ENCODE assay signal across 17 cellular contexts in the genomic region with DNA sequence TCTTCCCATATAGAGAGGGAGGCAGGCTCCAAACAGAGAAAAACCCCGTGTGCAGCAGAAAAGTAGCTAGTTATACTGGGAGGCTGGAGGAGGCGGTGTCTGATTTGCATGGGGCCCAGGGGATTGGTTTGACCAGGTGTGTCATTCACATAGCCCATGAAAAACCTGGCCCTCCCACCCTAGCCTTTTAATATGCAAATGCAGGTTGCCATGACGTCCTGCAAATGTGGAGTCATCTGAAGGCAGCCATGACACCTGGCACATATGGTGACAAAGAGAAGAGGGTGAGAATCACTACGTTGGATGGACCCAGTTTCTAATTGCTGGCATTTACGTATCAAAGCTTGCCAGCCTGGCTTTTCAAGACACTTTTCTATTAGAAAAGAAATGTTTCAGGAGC. TPM values are rescaled to one million over a fixed set of nuclear protein-coding genes. Genes with fewer than 3 reads are reported as not detected.
"Had no signal": no experiment of that assay in that cellular context is flagged by ENCODE, and none has a peak within 500 bp of the region (broad histone marks: within the 10 kb centered on the region; RNA-seq: fewer than 3 reads in every experiment).

No MANE protein-coding gene starts in this region.

- H3K36me3 ChIP-seq: lower lobe of right lung, right lobe of liver, transverse colon had no signal

- H3K27ac ChIP-seq: foreskin keratinocyte, lower lobe of right lung, right lobe of liver, skin epidermis, transverse colon had no signal

- H3K4me3 ChIP-seq: lower lobe of right lung, right lobe of liver, skin epidermis, transverse colon had no signal

- ATAC-seq: activated CD8-positive, alpha-beta memory T cell treated with anti-CD3 and anti-CD28 coated beads, Interleukin-2, amount 10 ng/mL, durations not matched to agents 7 days and 5 days; activated CD8-positive, alpha-beta T cell treated with anti-CD3 and anti-CD28 coated beads for 36 hours; foreskin keratinocyte; lower lobe of right lung; stimulated activated effector memory CD8-positive, alpha-beta T cell treated with anti-CD3 and anti-CD28 coated beads, Interleukin-12 subunit alpha, Interleukin-12 subunit beta, amount 100 ng/mL, for 72 hours had no signal

- DNase-seq: activated CD4-positive, alpha-beta T cell treated with anti-CD3 and anti-CD28 coated beads, Interleukin-2, amount 10 ng/mL, durations not matched to agents 7 days and 5 days; activated CD8-positive, alpha-beta memory T cell treated with anti-CD3 and anti-CD28 coated beads, Interleukin-2, amount 10 ng/mL, durations not matched to agents 7 days and 5 days; activated CD8-positive, alpha-beta T cell treated with anti-CD3 and anti-CD28 coated beads for 36 hours; activated gamma-delta T cell treated with Interleukin-2 at 50 U/mL for 16 hours; aorta; effector CD4-positive, alpha-beta T cell; foreskin keratinocyte; kidney; lower lobe of right lung; naive B cell; nucleus accumbens; right lobe of liver; stimulated activated CD4-positive, alpha-beta T cell treated with anti-CD3 and anti-CD28 coated beads, Interleukin-1b, Interleukin-23, amount 100 ng/mL, for 48 hours; transverse colon had no signal

- H3K9me3 ChIP-seq: lower lobe of right lung, right lobe of liver, transverse colon had no signal

- H3K27me3 ChIP-seq: right lobe of liver, transverse colon had no signal

- H3K4me1 ChIP-seq: foreskin keratinocyte, lower lobe of right lung, right lobe of liver had no signal

RNA-seq across cellular contexts. Expression of gene FAM181B, which starts 57.8 kb away (rescaled TPM):
- total RNA-seq: activated CD4-positive, alpha-beta T cell treated with anti-CD3 and anti-CD28 coated beads, Interleukin-2, amount 10 ng/mL, durations not matched to agents 7 days and 5 days; activated CD8-positive, alpha-beta memory T cell treated with anti-CD3 and anti-CD28 coated beads, Interleukin-2, amount 10 ng/mL, durations not matched to agents 7 days and 5 days; activated CD8-positive, alpha-beta T cell treated with anti-CD3 and anti-CD28 coated beads for 36 hours; activated T-helper 1 cell treated with anti-CD3 and anti-CD28 coated beads, Interleukin-12 subunit alpha, Interleukin-12 subunit beta, Interleukin-2, Interleukin-4 antibody, amounts not matched to agents 30 ng/mL and 10 ng/mL and 1 ng/mL, durations not matched to agents 14 hours and 24 hours and 36 hours; right lobe of liver had no signal
